In genomic region chr6:34665019-34665418, GRCh38 we compare ENCODE assay signal across 10 cellular contexts. TPM values are rescaled to one million over a fixed set of nuclear protein-coding genes. Genes with fewer than 3 reads are reported as not detected.
DNase-seq lines count a peak whose midpoint lies in the region; ATAC-seq and TF ChIP-seq lines count a peak whose summit lies in the region.
"Had no signal": no experiment of that assay in that cellular context is flagged by ENCODE, and none has a peak within 500 bp of the region (broad histone marks: within the 10 kb centered on the region; RNA-seq: fewer than 3 reads in every experiment).

No MANE protein-coding gene starts in this region.

- TF ChIP-seq POLR2A in esophagus muscularis mucosa (IDR thresholded peaks at IDR 0.05; ENCODE audit: low read depth): no peak

- H3K27me3 ChIP-seq in RWPE2 (ENCODE audit: insufficient read depth, poor library complexity, severe bottlenecking): no peaks in the 10 kb centered on the region
- H3K27me3 ChIP-seq in esophagus muscularis mucosa: no peaks in the 10 kb centered on the region
- H3K27me3 ChIP-seq: pancreas had no signal

- WGBS in esophagus muscularis mucosa: 86% methylated on average over 4 of the region's 4 CpGs

- no peaks in the 10 kb centered on the region for H3K27me3 Mint-ChIP-seq in T-helper 2 cell treated with Interferon-gamma antibody and Interleukin-4, amounts not matched to agents 5 μg/mL and 100 μg/mL, for 36 hours (ENCODE audit: low read depth)

- H3K9me3 Mint-ChIP-seq in T-helper 2 cell treated with Interferon-gamma antibody and Interleukin-4, amounts not matched to agents 5 μg/mL and 100 μg/mL, for 36 hours: no peaks in the 10 kb centered on the region
- no peaks in the 10 kb centered on the region for H3K9me3 Mint-ChIP-seq in stimulated activated effector memory CD8-positive, alpha-beta T cell treated with anti-CD3 and anti-CD28 coated beads, Interleukin-12 subunit alpha, Interleukin-12 subunit beta, amount 100 ng/mL, for 72 hours

- H3K9me3 ChIP-seq in RWPE2 (ENCODE audit: severe bottlenecking) (no peaks in the 10 kb centered on the region), esophagus muscularis mucosa (no peaks in the 10 kb centered on the region)
- H3K9me3 ChIP-seq: pancreas had no signal

- peaks cover 53% of the 10 kb centered on the region for H3K4me1 Mint-ChIP-seq in T-helper 2 cell treated with Interferon-gamma antibody and Interleukin-4, amounts not matched to agents 5 μg/mL and 100 μg/mL, for 36 hours (ENCODE audit: low read depth)
- H3K4me1 Mint-ChIP-seq in stimulated activated effector memory CD8-positive, alpha-beta T cell treated with anti-CD3 and anti-CD28 coated beads, Interleukin-12 subunit alpha, Interleukin-12 subunit beta, amount 100 ng/mL, for 72 hours: peaks cover 18% of the 10 kb centered on the region

- TF ChIP-seq CTCF in RWPE2 (IDR thresholded peaks at IDR 0.05; ENCODE audit: poor library complexity, severe bottlenecking) (no peak), esophagus muscularis mucosa (IDR thresholded peaks at IDR 0.05) (no peak)

- peak overlapping the region; percentile 96 for H3K27ac Mint-ChIP-seq in T-helper 2 cell treated with Interferon-gamma antibody and Interleukin-4, amounts not matched to agents 5 μg/mL and 100 μg/mL, for 36 hours
- H3K27ac Mint-ChIP-seq in stimulated activated effector memory CD8-positive, alpha-beta T cell treated with anti-CD3 and anti-CD28 coated beads, Interleukin-12 subunit alpha, Interleukin-12 subunit beta, amount 100 ng/mL, for 72 hours: peak overlapping the region; percentile 97

- no peaks in the 10 kb centered on the region for H3K36me3 ChIP-seq in RWPE2 (ENCODE audit: low read depth)
- H3K36me3 ChIP-seq in esophagus muscularis mucosa: no peaks in the 10 kb centered on the region
- H3K36me3 ChIP-seq: pancreas had no signal

- peaks cover 13% of the 10 kb centered on the region for H3K4me1 ChIP-seq in RWPE2 (ENCODE audit: insufficient read depth, poor library complexity, severe bottlenecking)
- H3K4me1 ChIP-seq in esophagus muscularis mucosa: peaks cover 18 to 54% (median 45%) of the 10 kb centered on the region in 4 donors

- ATAC-seq in RWPE2 (ENCODE audit: low read depth) (no peak), GM18520 (IDR thresholded peaks at IDR 0.05; ENCODE audit: unreplicated experiment) (no peak)
- no peak for ATAC-seq in stimulated activated effector memory CD8-positive, alpha-beta T cell treated with anti-CD3 and anti-CD28 coated beads, Interleukin-12 subunit alpha, Interleukin-12 subunit beta, amount 100 ng/mL, for 72 hours

- peak overlapping the region; percentile 79 for H3K4me3 Mint-ChIP-seq in T-helper 2 cell treated with Interferon-gamma antibody and Interleukin-4, amounts not matched to agents 5 μg/mL and 100 μg/mL, for 36 hours
- peak overlapping the region; percentile 54 for H3K4me3 Mint-ChIP-seq in stimulated activated effector memory CD8-positive, alpha-beta T cell treated with anti-CD3 and anti-CD28 coated beads, Interleukin-12 subunit alpha, Interleukin-12 subunit beta, amount 100 ng/mL, for 72 hours

- no peak for TF ChIP-seq EP300 in esophagus muscularis mucosa (IDR thresholded peaks at IDR 0.05)

- H3K4me3 ChIP-seq in RWPE2 (ENCODE audit: severe bottlenecking): no peak overlapping the region
- no peak overlapping the region for H3K4me3 ChIP-seq in esophagus muscularis mucosa
- H3K4me3 ChIP-seq: pancreas had no signal

- DNase-seq in T-helper 2 cell treated with Interferon-gamma antibody and Interleukin-4, amounts not matched to agents 5 μg/mL and 100 μg/mL, for 36 hours (ENCODE audit: low spot score): no peak
- DNase-seq in T-helper 2 cell (no peak), RWPE2 (ENCODE audit: low spot score) (no peak), esophagus muscularis mucosa (ENCODE audit: extremely low spot score) (no peak), A172 (ENCODE audit: low spot score) (no peak)
- DNase-seq in stimulated activated effector memory CD8-positive, alpha-beta T cell treated with anti-CD3 and anti-CD28 coated beads, Interleukin-12 subunit alpha, Interleukin-12 subunit beta, amount 100 ng/mL, for 72 hours (ENCODE audit: low spot score in 2 of 2): no peak
- DNase-seq in activated CD8-positive, alpha-beta memory T cell treated with anti-CD3 and anti-CD28 coated beads, Interleukin-2, amount 50 U/mL, for 4 hours: no peak
- DNase-seq: NCI-H1436 treated with DMSO at 0.1 percent for 48 hours, pancreas had no signal

- H3K36me3 Mint-ChIP-seq in T-helper 2 cell treated with Interferon-gamma antibody and Interleukin-4, amounts not matched to agents 5 μg/mL and 100 μg/mL, for 36 hours (ENCODE audit: low read depth): peaks cover 26% of the 10 kb centered on the region
- peaks cover 11% of the 10 kb centered on the region for H3K36me3 Mint-ChIP-seq in stimulated activated effector memory CD8-positive, alpha-beta T cell treated with anti-CD3 and anti-CD28 coated beads, Interleukin-12 subunit alpha, Interleukin-12 subunit beta, amount 100 ng/mL, for 72 hours

- H3K27ac ChIP-seq in RWPE2 (ENCODE audit: poor library complexity, severe bottlenecking) (peak overlapping the region; percentile 47), esophagus muscularis mucosa (replicated peaks in 1 of 4) (peak overlapping the region; percentile 10 to 46 (median 30))

- intact Hi-C loops in esophagus muscularis mucosa (cut with DNase I): no loop called here

RNA-seq across cellular contexts. Expression of gene ILRUN, which starts 31.5 kb away (rescaled TPM):
- 100 to 1,000 TPM in 3 of 4 donors, 10 to 100 TPM in 1; 88.8 to 109 (median 104) TPM for total RNA-seq in esophagus muscularis mucosa
- total RNA-seq in A172 (2014; rRNA removed; shearing (Covaris generic)): 37.8 and 40.5 TPM in 2 replicates
